21 cellular contexts compared by ENCODE assay signal in the genomic region with DNA sequence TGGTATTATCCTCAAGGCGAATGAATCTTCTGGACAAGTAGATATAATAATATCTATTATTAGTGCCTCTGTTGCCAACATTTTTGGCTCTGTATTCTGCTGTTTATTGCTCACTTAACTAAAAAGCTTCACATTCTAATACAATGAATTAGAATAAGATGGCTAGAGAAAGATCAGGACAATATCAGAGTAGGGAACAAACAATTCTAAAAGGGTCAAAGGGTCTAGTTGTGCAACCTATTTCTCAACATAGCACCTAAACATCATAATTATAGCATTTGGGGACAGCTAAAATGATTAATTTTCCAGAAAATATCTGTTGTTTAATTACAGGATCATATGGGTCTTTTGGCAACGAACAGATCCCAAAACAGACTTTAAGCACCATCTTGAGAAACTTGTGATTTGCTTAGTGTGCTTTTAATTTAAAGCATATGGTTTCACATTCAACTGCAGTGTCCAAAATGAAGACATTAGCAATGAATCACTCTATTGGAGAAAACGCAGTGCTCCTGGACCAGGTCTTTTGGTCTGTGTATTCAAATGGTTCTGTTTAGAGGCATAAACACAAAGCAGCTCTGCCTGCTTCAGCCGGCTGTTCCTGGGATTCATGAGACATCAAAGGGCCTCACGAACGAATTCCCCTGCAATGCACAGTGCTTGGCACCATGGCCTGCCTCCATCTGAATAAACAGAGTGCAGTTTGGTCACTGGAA.
"Had no signal": no experiment of that assay in that cellular context is flagged by ENCODE, and none has a peak within 500 bp of the region (broad histone marks: within the 10 kb centered on the region; RNA-seq: fewer than 3 reads in every experiment).

No MANE protein-coding gene starts in this region.

- H3K27me3 ChIP-seq: cardiac muscle cell, heart left ventricle, neutrophil had no signal

- H3K36me3 ChIP-seq: cardiac muscle cell, heart left ventricle, neutrophil had no signal

- H3K9me3 Mint-ChIP-seq: activated naive CD8-positive, alpha-beta T cell treated with anti-CD3 and anti-CD28 coated beads, Interleukin-2, amount 50 U/mL, for 24 hours; activated T-helper 17 cell treated with anti-CD3 and anti-CD28 coated beads, Interleukin-2, amount 50 U/mL, for 72 hours; naive thymus-derived CD8-positive, alpha-beta T cell; T-cell; type B pancreatic cell had no signal

- H3K27ac ChIP-seq: cardiac muscle cell, neutrophil had no signal

- H3K4me1 Mint-ChIP-seq: activated naive CD8-positive, alpha-beta T cell treated with anti-CD3 and anti-CD28 coated beads, Interleukin-2, amount 50 U/mL, for 24 hours; activated T-helper 17 cell treated with anti-CD3 and anti-CD28 coated beads, Interleukin-2, amount 50 U/mL, for 72 hours; naive thymus-derived CD8-positive, alpha-beta T cell; T-cell had no signal

- H3K4me3 Mint-ChIP-seq: activated naive CD8-positive, alpha-beta T cell treated with anti-CD3 and anti-CD28 coated beads, Interleukin-2, amount 50 U/mL, for 24 hours; activated T-helper 17 cell treated with anti-CD3 and anti-CD28 coated beads, Interleukin-2, amount 50 U/mL, for 72 hours; T-cell; type B pancreatic cell had no signal

- FAIRE-seq: astrocyte, frontal cortex had no signal

- H3K36me3 Mint-ChIP-seq: naive thymus-derived CD8-positive, alpha-beta T cell; T-cell; type B pancreatic cell had no signal

- H3K9me3 ChIP-seq: heart left ventricle, neutrophil had no signal

- H3K4me3 ChIP-seq: cardiac muscle cell, heart left ventricle, lung, skin epidermis had no signal

- H3K27ac Mint-ChIP-seq: activated naive CD8-positive, alpha-beta T cell treated with anti-CD3 and anti-CD28 coated beads, Interleukin-2, amount 50 U/mL, for 24 hours; activated T-helper 17 cell treated with anti-CD3 and anti-CD28 coated beads, Interleukin-2, amount 50 U/mL, for 72 hours; naive thymus-derived CD8-positive, alpha-beta T cell; T-cell; type B pancreatic cell had no signal

- ATAC-seq: activated naive CD8-positive, alpha-beta T cell treated with anti-CD3 and anti-CD28 coated beads, Interleukin-2, amount 50 U/mL, for 24 hours; activated T-helper 17 cell treated with anti-CD3 and anti-CD28 coated beads, Interleukin-2, amount 50 U/mL, for 72 hours; heart left ventricle; left colon; naive thymus-derived CD8-positive, alpha-beta T cell; T-cell had no signal

- DNase-seq: activated CD4-positive, alpha-beta T cell treated with anti-CD3 and anti-CD28 coated beads, Interleukin-2, amount 50 U/mL, for 4 hours; activated CD4-positive, CD25-positive, alpha-beta regulatory T cell treated with anti-CD3 and anti-CD28 coated beads, Interleukin-2, amount 50 U/mL, for 72 hours; activated naive CD4-positive, alpha-beta T cell treated with Interleukin-2 at 50 U/mL for 16 hours; activated naive CD8-positive, alpha-beta T cell treated with anti-CD3 and anti-CD28 coated beads, Interleukin-2, amount 50 U/mL, for 24 hours; activated T-cell treated with anti-CD3 and anti-CD28 coated beads for 4 hours; heart left ventricle; left colon; naive thymus-derived CD8-positive, alpha-beta T cell; stimulated activated CD4-positive, alpha-beta T cell treated with anti-CD3 and anti-CD28 coated beads, Interleukin-15, amount 100 ng/mL, for 24 hours; stimulated activated CD4-positive, alpha-beta T cell treated with anti-CD3 and anti-CD28 coated beads, Interleukin-4, amount 100 ng/mL, for 1 hour; stimulated activated naive CD4-positive, alpha-beta T cell; T-cell; T1000 had no signal

- H3K27me3 Mint-ChIP-seq: activated naive CD8-positive, alpha-beta T cell treated with anti-CD3 and anti-CD28 coated beads, Interleukin-2, amount 50 U/mL, for 24 hours had no signal
